ENCODE assay signal across 8 cellular contexts in genomic region chr1:37561794-37562132, GRCh38. TPM values are rescaled to one million over a fixed set of nuclear protein-coding genes. Genes with fewer than 3 reads are reported as not detected.
DNase-seq lines count a peak whose midpoint lies in the region; ATAC-seq and TF ChIP-seq lines count a peak whose summit lies in the region.

No MANE protein-coding gene starts in this region.

- peak; percentile 25 for DNase-seq in AG08396 (ENCODE audit: low spot score)
- peak; percentile 34 for DNase-seq in GM19238 (ENCODE audit: insufficient read length, low spot score)
- DNase-seq in central memory CD4-positive, alpha-beta T cell = peak; percentile 5
- peak; percentile 78 for DNase-seq in osteoblast (ENCODE audit: insufficient read length, low spot score, missing footprints)
- no peak for DNase-seq in mucosa of gallbladder (ENCODE audit: low spot score)

- peak; percentile 60 for TF ChIP-seq CTCF in osteoblast (IDR thresholded peaks at IDR 0.05; ENCODE audit: extremely low read depth, low read depth, low read length)

- no peaks in the 10 kb centered on the region for H3K79me2 ChIP-seq in osteoblast (ENCODE audit: insufficient read depth, low read length)

- no peak overlapping the region for H2AFZ ChIP-seq in osteoblast (ENCODE audit: low read length)

- ATAC-seq in SK-N-SH treated with all-trans-retinoic acid at 6 μM for 48 hours = peak; percentile 79
- ATAC-seq in HG03342 (IDR thresholded peaks at IDR 0.05; ENCODE audit: unreplicated experiment) = no peak
- ATAC-seq in HG03432 (IDR thresholded peaks at IDR 0.05; ENCODE audit: unreplicated experiment) = no peak

- no peaks in the 10 kb centered on the region for H4K20me1 ChIP-seq in osteoblast (ENCODE audit: insufficient read depth, low read length)

- H3K4me2 ChIP-seq in osteoblast (ENCODE audit: insufficient read depth, low read length) = no peak overlapping the region

- H3K4me3 ChIP-seq in osteoblast (ENCODE audit: insufficient read depth, low read length) = no peak overlapping the region

- peaks cover 11% of the 10 kb centered on the region for H3K4me1 ChIP-seq in osteoblast (ENCODE audit: insufficient read depth, low read length)

- no peak overlapping the region for H3K27ac ChIP-seq in osteoblast (ENCODE audit: low read depth, low read length)

- H3K36me3 ChIP-seq in osteoblast (ENCODE audit: insufficient read depth, low read length) = peaks cover 22% of the 10 kb centered on the region

- H3K27me3 ChIP-seq in osteoblast (ENCODE audit: insufficient read depth, low read length) = no peaks in the 10 kb centered on the region

- no peaks in the 10 kb centered on the region for H3K9me3 ChIP-seq in osteoblast (ENCODE audit: low read depth, low read length)

TF ChIP-seq in SK-N-SH treated with all-trans-retinoic acid at 6 μM for 48 hours, 23 proteins besides CTCF, POLR2A, EP300 and RAD21:
- TF ChIP-seq ISL1 (CRISPR knock-in tag; IDR thresholded peaks at IDR 0.05) = no peak
- no peak for TF ChIP-seq OSR1 (CRISPR knock-in tag; IDR thresholded peaks at IDR 0.05)

RNA-seq across cellular contexts. Expression of gene DNALI1, which starts 5.0 kb away (rescaled TPM):
- total RNA-seq in osteoblast (6.5 and 7.2 TPM in 2 replicates), mucosa of gallbladder (45.3 TPM)

RNA-seq across cellular contexts. Expression of gene SNIP1, which starts 7.7 kb away (rescaled TPM):
- total RNA-seq in osteoblast (10.0 and 14.1 TPM in 2 replicates), mucosa of gallbladder (16.3 TPM)

RNA-seq across cellular contexts. Expression of gene GNL2, which starts 34.0 kb away (rescaled TPM):
- total RNA-seq in osteoblast (46.7 and 54.5 TPM in 2 replicates), mucosa of gallbladder (25.6 TPM)

RNA-seq across cellular contexts. Expression of gene MEAF6, which starts 47.2 kb away (rescaled TPM):
- total RNA-seq in osteoblast = 62.8 and 64.1 TPM in 2 replicates
- total RNA-seq in mucosa of gallbladder = 74.2 TPM
